21 cellular contexts compared by ENCODE assay signal in genomic region chr6:68506911-68507310, GRCh38.
DNase-seq lines count a peak whose midpoint lies in the region; ATAC-seq and TF ChIP-seq lines count a peak whose summit lies in the region.
"Had no signal": no experiment of that assay in that cellular context is flagged by ENCODE, and none has a peak within 500 bp of the region (broad histone marks: within the 10 kb centered on the region; RNA-seq: fewer than 3 reads in every experiment).

No MANE protein-coding gene starts in this region.

- no peaks in the 10 kb centered on the region for H4K20me1 ChIP-seq in PC-3 (ENCODE audit: low read length)
- H4K20me1 ChIP-seq: BLaER1 had no signal

- no peak overlapping the region for H2AFZ ChIP-seq in PC-3 (ENCODE audit: low read length)

- POLR2A ChIA-PET in PC-3 (lab: Charles Lee; ENCODE audit: unreplicated experiment): no interaction called here

- H3K9me2 ChIP-seq in PC-3 (replicated peaks; ENCODE audit: low read length): no peaks in the 10 kb centered on the region

- DNase-seq in HT1080 (ENCODE audit: low read depth) (peak; percentile 2), PC-3 (peak; percentile 72), HuH-7 (ENCODE audit: low spot score) (no peak), NAMALWA (ENCODE audit: low spot score) (no peak)
- DNase-seq: 8988T; ACHN; BE2C; C1 segment of cervical spinal cord; CD4-positive, alpha-beta memory T cell; CD4-positive, CD25-positive, alpha-beta regulatory T cell; CD8-positive, alpha-beta memory T cell; COR-L47; DMS 273 treated with DMSO at 0.1 percent for 48 hours; DMS153; DMS53; DMS79; DND-41; EL; GF-D8 had no signal

- H3K27me3 ChIP-seq in PC-3 (ENCODE audit: low read length): no peaks in the 10 kb centered on the region
- H3K27me3 ChIP-seq: BE2C, BLaER1 had no signal

- no peak overlapping the region for H3K27ac ChIP-seq in PC-3 (ENCODE audit: low read length)
- H3K27ac ChIP-seq: BLaER1 had no signal

- H3K79me2 ChIP-seq in PC-3 (ENCODE audit: low read length): no peaks in the 10 kb centered on the region

- CTCF ChIA-PET in PC-3 (lab: Charles Lee): no interaction called here

- no peak overlapping the region for H3K4me3 ChIP-seq in PC-3 (ENCODE audit: low read length)
- H3K4me3 ChIP-seq: BLaER1 had no signal

- H3K9ac ChIP-seq in PC-3 (ENCODE audit: low read length): no peak overlapping the region
- H3K9ac ChIP-seq: BLaER1 had no signal

- H3K36me3 ChIP-seq in PC-3 (ENCODE audit: low read depth, low read length): no peaks in the 10 kb centered on the region
- H3K36me3 ChIP-seq: BE2C, BLaER1 had no signal

- intact Hi-C loops in PC-3 (cut with micrococcal nuclease): no loop called here

- BruUV-seq in PC-3 (replicated peaks; lab: Mats Ljungman, UMichigan): no TSS peak

- ATAC-seq in PC-3: peak; percentile 92
- no peak for ATAC-seq in HG02970 (IDR thresholded peaks at IDR 0.05; ENCODE audit: low FRiP score, unreplicated experiment)

- H3F3A ChIP-seq in PC-3 (ENCODE audit: low read length, unreplicated experiment): no peaks in the 10 kb centered on the region

- TF ChIP-seq CTCF in PC-3 (conservative IDR thresholded peaks at IDR 0.05; ENCODE audit: low read depth, low read length): no peak

- peak overlapping the region; percentile 35; the same call in 1 of the 2 replicates for H3K4me2 ChIP-seq in PC-3 (ENCODE audit: low read length)
- H3K4me2 ChIP-seq: BLaER1 had no signal

- peaks cover 12% of the 10 kb centered on the region for H3K4me1 ChIP-seq in PC-3 (ENCODE audit: insufficient read depth, low read length)
- H3K4me1 ChIP-seq: BLaER1 had no signal

- no peaks in the 10 kb centered on the region for H3K9me3 ChIP-seq in PC-3 (ENCODE audit: low read length)
- H3K9me3 ChIP-seq: BE2C, BLaER1 had no signal

Comparison
In these comparisons a context has a peak if more than half of its experiments do, and no peak if none do; other contexts are left out.
1. DNase-seq: peak in HT1080 (single experiment) and PC-3 (single experiment); none in HuH-7 (single experiment) and NAMALWA (single experiment).